ENCODE assay signal across 8 cellular contexts in the genomic region with DNA sequence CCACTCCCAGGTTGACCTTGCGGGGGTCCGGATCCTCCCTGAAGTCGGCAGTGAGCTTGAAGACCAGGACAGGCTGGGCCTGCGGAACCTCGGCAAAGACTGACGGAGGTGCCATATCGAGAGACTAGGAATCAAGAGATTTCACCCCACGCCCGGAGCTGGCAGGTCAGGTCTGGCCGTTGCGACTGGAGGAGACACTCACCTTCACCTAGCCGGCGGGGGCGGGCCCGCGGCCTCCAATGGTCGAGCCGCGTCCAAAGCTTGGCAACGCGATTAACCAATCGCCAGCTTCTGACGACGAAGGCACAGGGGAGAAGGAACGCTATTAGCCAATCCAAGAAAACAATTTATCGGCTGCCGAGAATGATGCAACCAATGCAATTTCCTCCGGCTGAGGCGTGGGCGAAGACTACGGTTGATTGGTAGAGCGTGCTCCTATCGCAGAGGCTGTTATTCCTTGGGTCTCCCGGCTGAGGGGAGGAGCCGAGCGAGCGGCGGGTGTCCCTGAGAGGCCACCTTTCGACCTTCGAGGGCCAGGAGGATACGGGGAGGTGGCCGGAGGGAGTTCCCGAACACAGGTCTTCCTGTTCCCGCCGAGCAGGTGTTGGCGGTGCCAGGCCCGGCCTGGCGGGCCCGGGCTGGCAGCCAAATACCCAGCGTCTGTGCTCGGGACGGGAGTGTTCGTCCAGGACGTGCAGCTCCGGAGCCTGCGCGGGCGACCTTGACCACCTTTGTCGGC. TPM values are rescaled to one million over a fixed set of nuclear protein-coding genes. Genes with fewer than 3 reads are reported as not detected.
DNase-seq lines count a peak whose midpoint lies in the region; ATAC-seq and TF ChIP-seq lines count a peak whose summit lies in the region.

TSS of gene GOT1 (minus strand) at position 174 of the 739 bp plus-strand sequence. CDS start at position 115, 59 bp downstream.

- H2AFZ ChIP-seq in SU-DHL-6 (ENCODE audit: low read depth, low read length, severe bottlenecking) (peak within 1 kb of the TSS; percentile 78), osteoblast (ENCODE audit: low read length) (peak within 1 kb of the TSS; percentile 99)

- H3K4me1 Mint-ChIP-seq in activated naive CD8-positive, alpha-beta T cell treated with anti-CD3 and anti-CD28 coated beads, Interleukin-2, amount 10 ng/mL, durations not matched to agents 7 days and 5 days, result peaks cover 30% of the 10 kb centered on the region
- peaks cover 5% of the 10 kb centered on the region for H3K4me1 Mint-ChIP-seq in glutamatergic neuron (ENCODE audit: low read depth, unreplicated experiment)

- ATAC-seq in HG02678 (IDR thresholded peaks at IDR 0.05; ENCODE audit: unreplicated experiment), result peak; percentile 95
- ATAC-seq in activated naive CD8-positive, alpha-beta T cell treated with anti-CD3 and anti-CD28 coated beads, Interleukin-2, amount 10 ng/mL, durations not matched to agents 7 days and 5 days (ENCODE audit: low read depth), result peak; percentile 97

- H3K9ac ChIP-seq in SU-DHL-6 (ENCODE audit: low read length), result peak within 1 kb of the TSS; percentile 78

- no peaks in the 10 kb centered on the region for H3K9me3 Mint-ChIP-seq in activated naive CD8-positive, alpha-beta T cell treated with anti-CD3 and anti-CD28 coated beads, Interleukin-2, amount 10 ng/mL, durations not matched to agents 7 days and 5 days
- H3K9me3 Mint-ChIP-seq in glutamatergic neuron (ENCODE audit: unreplicated experiment), result peaks cover 6% of the 10 kb centered on the region

- TF ChIP-seq POLR2A in GM10847 (IDR thresholded peaks at IDR 0.05; ENCODE audit: extremely low read depth, insufficient read length), result peak; percentile 65

- H3K4me2 ChIP-seq in SU-DHL-6 (ENCODE audit: low read depth, low read length, poor library complexity, severe bottlenecking), result peak within 1 kb of the TSS; percentile 85
- H3K4me2 ChIP-seq in osteoblast (ENCODE audit: insufficient read depth, low read length), result peak within 1 kb of the TSS; percentile 93

- H3K4me3 Mint-ChIP-seq in activated naive CD8-positive, alpha-beta T cell treated with anti-CD3 and anti-CD28 coated beads, Interleukin-2, amount 10 ng/mL, durations not matched to agents 7 days and 5 days, result peak within 1 kb of the TSS; percentile 99
- H3K4me3 Mint-ChIP-seq in glutamatergic neuron (ENCODE audit: unreplicated experiment), result peak within 1 kb of the TSS; percentile 95

- TF ChIP-seq CTCF in SU-DHL-6 (IDR thresholded peaks at IDR 0.05; ENCODE audit: insufficient read depth, low read length, poor library complexity, severe bottlenecking), result no peak
- TF ChIP-seq CTCF in glutamatergic neuron (IDR thresholded peaks at IDR 0.05; ENCODE audit: partially characterized antibody, unreplicated experiment), result no peak
- no peak for TF ChIP-seq CTCF in osteoblast (IDR thresholded peaks at IDR 0.05; ENCODE audit: extremely low read depth, low read depth, low read length)

- H3K4me1 ChIP-seq in osteoblast (ENCODE audit: insufficient read depth, low read length), result peaks cover 18% of the 10 kb centered on the region
- H3K4me1 ChIP-seq in thymus (ENCODE audit: control insufficient read depth, insufficient read depth, low read length), result peaks cover 15% of the 10 kb centered on the region

- no peaks in the 10 kb centered on the region for H3K27me3 ChIP-seq in SU-DHL-6 (ENCODE audit: low read length)
- H3K27me3 ChIP-seq in osteoblast (ENCODE audit: insufficient read depth, low read length), result no peaks in the 10 kb centered on the region
- H3K27me3 ChIP-seq in thymus (ENCODE audit: control insufficient read depth, insufficient read depth), result no peaks in the 10 kb centered on the region

- no peaks in the 10 kb centered on the region for H4K20me1 ChIP-seq in SU-DHL-6 (ENCODE audit: low read depth, low read length)
- H4K20me1 ChIP-seq in osteoblast (ENCODE audit: insufficient read depth, low read length), result no peaks in the 10 kb centered on the region

- 0 out of 2 replicates have a peak, but pooled peaks cover 7% of the 10 kb centered on the region for H3F3A ChIP-seq in SU-DHL-6 (ENCODE audit: insufficient read depth)

- no peaks in the 10 kb centered on the region for H3K9me2 ChIP-seq in SU-DHL-6 (replicated peaks; ENCODE audit: insufficient read depth, low read length)

- H3K27ac Mint-ChIP-seq in activated naive CD8-positive, alpha-beta T cell treated with anti-CD3 and anti-CD28 coated beads, Interleukin-2, amount 10 ng/mL, durations not matched to agents 7 days and 5 days, result peak within 1 kb of the TSS; percentile 96
- H3K27ac Mint-ChIP-seq in glutamatergic neuron (ENCODE audit: unreplicated experiment), result peak within 1 kb of the TSS; percentile 97

- H3K4me3 ChIP-seq in SU-DHL-6 (ENCODE audit: insufficient read depth, low read length, poor library complexity, severe bottlenecking) (peak within 1 kb of the TSS; percentile 76), osteoblast (ENCODE audit: insufficient read depth, low read length) (peak within 1 kb of the TSS; percentile 100), thymus (ENCODE audit: low read length) (peak within 1 kb of the TSS; percentile 97)

- POLR2A ChIA-PET in activated naive CD8-positive, alpha-beta T cell treated with anti-CD3 and anti-CD28 coated beads, Interleukin-2, amount 10 ng/mL, durations not matched to agents 7 days and 5 days (lab: Charles Lee), result interaction anchor here (0.6 to 2.5 kb wide), 6 partner anchors 19 to 302 kb away, joined by 3 to 15 read pairs (median 5); partner anchors contain the start of genes COX15, CUTC and SLC25A28

- H3K27ac ChIP-seq in SU-DHL-6 (ENCODE audit: low read depth, low read length) (peak within 1 kb of the TSS; percentile 50), osteoblast (ENCODE audit: low read depth, low read length) (peak within 1 kb of the TSS; percentile 93), thymus (ENCODE audit: low read depth) (peak within 1 kb of the TSS; percentile 85)

- WGBS in thymus, result under 1% methylated on average over 59 of the region's 59 CpGs

- H3K79me2 ChIP-seq in SU-DHL-6 (ENCODE audit: insufficient read depth, low read length) (peaks cover 44% of the 10 kb centered on the region), osteoblast (ENCODE audit: insufficient read depth, low read length) (peaks cover 70% of the 10 kb centered on the region)

- H3K36me3 Mint-ChIP-seq in activated naive CD8-positive, alpha-beta T cell treated with anti-CD3 and anti-CD28 coated beads, Interleukin-2, amount 10 ng/mL, durations not matched to agents 7 days and 5 days, result peaks cover 6% of the 10 kb centered on the region
- H3K36me3 Mint-ChIP-seq in glutamatergic neuron (ENCODE audit: unreplicated experiment), result no peaks in the 10 kb centered on the region

- DNase-seq in NCI-H128 (lab: John Stamatoyannopoulos, UW; ENCODE audit: unreplicated experiment), result peak; percentile 91
- DNase-seq in activated naive CD8-positive, alpha-beta T cell treated with anti-CD3 and anti-CD28 coated beads, Interleukin-2, amount 10 ng/mL, durations not matched to agents 7 days and 5 days, result peak; percentile 90
- peak; percentile 88 for DNase-seq in glutamatergic neuron
- DNase-seq in osteoblast (ENCODE audit: insufficient read length, low spot score, missing footprints), result peak; percentile 99

- H3K9me3 ChIP-seq in SU-DHL-6 (ENCODE audit: insufficient read depth, low read length) (no peaks in the 10 kb centered on the region), osteoblast (ENCODE audit: low read depth, low read length) (no peaks in the 10 kb centered on the region), thymus (ENCODE audit: control insufficient read depth) (no peaks in the 10 kb centered on the region)

- no peaks in the 10 kb centered on the region for H3K36me3 ChIP-seq in SU-DHL-6 (ENCODE audit: low read length)
- H3K36me3 ChIP-seq in osteoblast (ENCODE audit: insufficient read depth, low read length), result peaks cover 4% of the 10 kb centered on the region
- H3K36me3 ChIP-seq in thymus (ENCODE audit: control insufficient read depth, insufficient read depth), result no peaks in the 10 kb centered on the region

- no peaks in the 10 kb centered on the region for H3K27me3 Mint-ChIP-seq in activated naive CD8-positive, alpha-beta T cell treated with anti-CD3 and anti-CD28 coated beads, Interleukin-2, amount 10 ng/mL, durations not matched to agents 7 days and 5 days
- peaks cover 8% of the 10 kb centered on the region for H3K27me3 Mint-ChIP-seq in glutamatergic neuron (ENCODE audit: unreplicated experiment)

RNA-seq across cellular contexts. Expression of gene GOT1, which starts in this region (rescaled TPM):
- total RNA-seq in activated naive CD8-positive, alpha-beta T cell treated with anti-CD3 and anti-CD28 coated beads, Interleukin-2, amount 10 ng/mL, durations not matched to agents 7 days and 5 days, result 10 to 100 TPM; 22.6 to 24.0 TPM
- total RNA-seq in glutamatergic neuron (ENCODE audit: unreplicated experiment), result 37.2 TPM
- total RNA-seq in osteoblast, result 36.2 and 42.7 TPM in 2 replicates
- polyA plus RNA-seq in thymus, result 16.1 TPM

Comparison
In these comparisons a context has a peak if more than half of its experiments do, and no peak if none do; other contexts are left out.
1. Peak in every context shown above with its lines: DNase-seq, ATAC-seq, H3K4me3 ChIP-seq and H3K27ac ChIP-seq.